Comparison of ENCODE assay signal across 22 cellular contexts in the genomic region with DNA sequence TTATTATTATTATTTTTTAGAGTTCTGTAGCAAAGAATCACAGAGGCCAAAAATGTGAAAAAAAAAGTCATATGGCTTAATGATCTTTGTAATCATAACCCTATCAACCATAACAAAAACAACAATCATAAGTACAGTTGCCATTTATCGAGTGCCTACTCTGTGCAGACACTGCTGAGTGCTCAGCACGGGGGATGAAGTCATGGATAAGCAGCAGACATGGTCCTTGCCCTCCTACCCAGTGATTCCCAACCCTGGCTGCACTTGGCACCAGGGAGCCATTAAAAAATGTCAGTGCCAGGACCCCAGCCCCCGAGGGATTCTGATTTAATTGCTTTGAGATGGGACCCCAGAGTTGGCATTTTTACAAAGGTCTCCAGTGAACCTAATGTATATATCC. TPM values are rescaled to one million over a fixed set of nuclear protein-coding genes. Genes with fewer than 3 reads are reported as not detected.
DNase-seq lines count a peak whose midpoint lies in the region; ATAC-seq and TF ChIP-seq lines count a peak whose summit lies in the region.
"Had no signal": no experiment of that assay in that cellular context is flagged by ENCODE, and none has a peak within 500 bp of the region (broad histone marks: within the 10 kb centered on the region; RNA-seq: fewer than 3 reads in every experiment).

No MANE protein-coding gene starts in this region.

- ATAC-seq in stimulated activated effector memory CD8-positive, alpha-beta T cell treated with anti-CD3 and anti-CD28 coated beads, Interleukin-12 subunit alpha, Interleukin-12 subunit beta, amount 100 ng/mL, for 72 hours, result no peak
- ATAC-seq in GM21360 (IDR thresholded peaks at IDR 0.05; ENCODE audit: unreplicated experiment) (no peak), GM19023 (IDR thresholded peaks at IDR 0.05; ENCODE audit: unreplicated experiment) (no peak)
- ATAC-seq: body of pancreas, Panc1 had no signal

- H3K36me3 ChIP-seq in esophagus squamous epithelium, result no peaks in the 10 kb centered on the region
- H3K36me3 ChIP-seq: thoracic aorta had no signal

- H3K27ac Mint-ChIP-seq in CD14-positive monocyte, result peak overlapping the region; percentile 93 to 99 (median 98)
- H3K27ac Mint-ChIP-seq in stimulated activated effector memory CD8-positive, alpha-beta T cell treated with anti-CD3 and anti-CD28 coated beads, Interleukin-12 subunit alpha, Interleukin-12 subunit beta, amount 100 ng/mL, for 72 hours, result peak overlapping the region; percentile 7
- H3K27ac Mint-ChIP-seq: CD4-positive, alpha-beta T cell; progenitor cell of endocrine pancreas had no signal

- H3K27me3 ChIP-seq in HL-60 (ENCODE audit: insufficient read depth, poor library complexity, severe bottlenecking), result no peaks in the 10 kb centered on the region
- no peaks in the 10 kb centered on the region for H3K27me3 ChIP-seq in esophagus squamous epithelium
- H3K27me3 ChIP-seq: body of pancreas had no signal

- peaks cover 0 to 3% (median 0%) of the 10 kb centered on the region in 7 donors for H3K9me3 Mint-ChIP-seq in CD14-positive monocyte
- no peaks in the 10 kb centered on the region for H3K9me3 Mint-ChIP-seq in stimulated activated effector memory CD8-positive, alpha-beta T cell treated with anti-CD3 and anti-CD28 coated beads, Interleukin-12 subunit alpha, Interleukin-12 subunit beta, amount 100 ng/mL, for 72 hours
- H3K9me3 Mint-ChIP-seq: activated CD8-positive, alpha-beta T cell treated with anti-CD3 and anti-CD28 coated beads for 36 hours; CD4-positive, alpha-beta T cell; effector memory CD8-positive, alpha-beta T cell had no signal

- peaks cover 72% of the 10 kb centered on the region for H3K4me1 Mint-ChIP-seq in CD14-positive monocyte
- H3K4me1 Mint-ChIP-seq in stimulated activated effector memory CD8-positive, alpha-beta T cell treated with anti-CD3 and anti-CD28 coated beads, Interleukin-12 subunit alpha, Interleukin-12 subunit beta, amount 100 ng/mL, for 72 hours, result peaks cover 78% of the 10 kb centered on the region

- peaks cover 0 to 3% (median 0%) of the 10 kb centered on the region in 3 donors for H3K27me3 Mint-ChIP-seq in CD14-positive monocyte (ENCODE audit: low read depth in 3 of 3)
- H3K27me3 Mint-ChIP-seq: CD4-positive, alpha-beta T cell; progenitor cell of endocrine pancreas had no signal

- peaks cover 5 to 37% (median 27%) of the 10 kb centered on the region in 3 donors for H3K4me1 ChIP-seq in esophagus squamous epithelium
- H3K4me1 ChIP-seq: body of pancreas had no signal

- intact Hi-C loops in CD14-positive monocyte (cut with micrococcal nuclease) (loop anchor here (5.0 kb wide), 1 partner anchor 37 kb away; a partner anchor contains a TSS), esophagus squamous epithelium (cut with DNase I) (no loop called here)

- TF ChIP-seq CTCF in CD14-positive monocyte (IDR thresholded peaks at IDR 0.05) (no peak), HL-60 (IDR thresholded peaks at IDR 0.05; ENCODE audit: insufficient read depth, low read length) (no peak), esophagus squamous epithelium (IDR thresholded peaks at IDR 0.05) (no peak)

- no peaks in the 10 kb centered on the region for H3K9me3 ChIP-seq in esophagus squamous epithelium
- H3K9me3 ChIP-seq: body of pancreas, thoracic aorta had no signal

- TF ChIP-seq POLR2A in esophagus squamous epithelium (IDR thresholded peaks at IDR 0.05), result no peak

- H3K4me3 Mint-ChIP-seq in CD14-positive monocyte, result no peak overlapping the region
- no peak overlapping the region for H3K4me3 Mint-ChIP-seq in stimulated activated effector memory CD8-positive, alpha-beta T cell treated with anti-CD3 and anti-CD28 coated beads, Interleukin-12 subunit alpha, Interleukin-12 subunit beta, amount 100 ng/mL, for 72 hours
- H3K4me3 Mint-ChIP-seq: activated CD8-positive, alpha-beta T cell treated with anti-CD3 and anti-CD28 coated beads for 36 hours; CD4-positive, alpha-beta T cell; effector memory CD8-positive, alpha-beta T cell had no signal

- H3K4me3 ChIP-seq in HL-60 (replicated peaks; ENCODE audit: insufficient read depth, low read length), result no peak overlapping the region
- no peak overlapping the region for H3K4me3 ChIP-seq in esophagus squamous epithelium
- H3K4me3 ChIP-seq: body of pancreas, thoracic aorta had no signal

- no peak for DNase-seq in CD14-positive monocyte (ENCODE audit: low spot score)
- DNase-seq in HL-60 (ENCODE audit: low read depth in 1 of 2, low spot score in 1 of 2), result no peak
- DNase-seq in esophagus squamous epithelium (lab: John Stamatoyannopoulos, UW), result no peak
- DNase-seq in stimulated activated effector memory CD8-positive, alpha-beta T cell treated with anti-CD3 and anti-CD28 coated beads, Interleukin-12 subunit alpha, Interleukin-12 subunit beta, amount 100 ng/mL, for 72 hours (ENCODE audit: low spot score in 2 of 2), result no peak
- no peak for DNase-seq in NCI-H748 (lab: John Stamatoyannopoulos, UW; ENCODE audit: unreplicated experiment)
- no peak for DNase-seq in NCI-H1694 (lab: John Stamatoyannopoulos, UW)
- DNase-seq: activated gamma-delta T cell; CD4-positive, alpha-beta T cell; DMS153; foreskin melanocyte; Karpas-422; NCI-H1436 treated with DMSO at 0.1 percent for 48 hours; NCI-H524; SIG-M5 had no signal

- 50 to 59% methylated on average over 3 of the region's 3 CpGs for WGBS in esophagus squamous epithelium, 2 donors

- peaks cover 30 to 31% of the 10 kb centered on the region in 2 donors for H3K36me3 Mint-ChIP-seq in CD14-positive monocyte
- H3K36me3 Mint-ChIP-seq in stimulated activated effector memory CD8-positive, alpha-beta T cell treated with anti-CD3 and anti-CD28 coated beads, Interleukin-12 subunit alpha, Interleukin-12 subunit beta, amount 100 ng/mL, for 72 hours, result peaks cover 13% of the 10 kb centered on the region

- H3K27ac ChIP-seq in HL-60 (replicated peaks), result peak overlapping the region; percentile 44
- peak overlapping the region in 3 of 4 donors; percentile 70 to 74 (median 72) for H3K27ac ChIP-seq in esophagus squamous epithelium

RNA-seq across cellular contexts. Expression of a gene that starts 38.2 kb away (rescaled TPM):
- 10 to 100 TPM; 70.4 to 71.1 TPM for polyA plus RNA-seq in CD14-positive monocyte
- total RNA-seq in esophagus squamous epithelium, result 10 to 100 TPM in 2 of 4 donors, 1 to 10 TPM in 2; 7.7 to 34.5 (median 10.1) TPM
- total RNA-seq: progenitor cell of endocrine pancreas had no signal
